Comparison of ENCODE assay signal across 2 cellular contexts in the genomic region with DNA sequence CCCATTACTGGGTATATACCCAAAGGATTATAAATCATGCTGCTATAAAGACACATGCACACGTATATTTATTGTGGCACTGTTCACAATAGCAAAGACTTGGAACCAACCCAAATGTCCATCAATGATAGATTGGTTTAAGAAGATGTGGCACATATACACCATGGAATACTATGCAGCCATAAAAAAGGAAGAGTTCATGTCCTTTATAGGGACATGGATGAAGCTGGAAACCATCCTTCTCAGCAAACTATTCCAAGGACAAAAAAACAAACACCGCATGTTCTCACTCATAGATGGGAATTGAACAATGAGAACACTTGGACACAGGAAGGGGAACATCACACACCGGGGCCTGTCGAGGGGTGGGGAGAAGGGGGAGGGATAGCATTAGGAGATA. TPM values are rescaled to one million over a fixed set of nuclear protein-coding genes. Genes with fewer than 3 reads are reported as not detected.
DNase-seq lines count a peak whose midpoint lies in the region; ATAC-seq, FAIRE-seq and TF ChIP-seq lines count a peak whose summit lies in the region.
"Not testable (repeated sequence)": the region's sequence is repeated elsewhere in the genome, so short reads cannot be mapped to it uniquely, and the experiment has no call there.

No MANE protein-coding gene starts in this region.

- TF ChIP-seq POLR2A in K562 (conservative IDR thresholded peaks at IDR 0.05): not testable (repeated sequence)

- H3K79me2 ChIP-seq in K562 (ENCODE audit: control insufficient read depth, insufficient read depth, low read length): not testable (repeated sequence)

- intact Hi-C loops in K562 (cut with micrococcal nuclease): not testable (repeated sequence)

- H3K27ac ChIP-seq in HEK293 (ENCODE audit: extremely low read depth, low read depth, low read length); K562 (ENCODE audit: extremely low read depth, low read depth, low read length): not testable (repeated sequence)

- H3K9ac ChIP-seq in K562 (ENCODE audit: insufficient read depth in 1 of 2, low read depth in 2 of 2, low read length in 2 of 2): not testable (repeated sequence)

- H3K9me3 ChIP-seq in HEK293 (ENCODE audit: control insufficient read depth, insufficient read depth, low read depth, low read length); K562 (replicated peaks; ENCODE audit: control insufficient read depth, insufficient read depth, low read depth, low read length): not testable (repeated sequence)

- not testable (repeated sequence) for H3K4me1 ChIP-seq in HEK293 (ENCODE audit: control insufficient read depth, insufficient read depth, low read length); K562 (replicated peaks in 1 of 2; ENCODE audit: control insufficient read depth in 2 of 2, insufficient read depth in 2 of 2, low read length in 2 of 2)

- H3K4me2 ChIP-seq in K562 (ENCODE audit: insufficient read depth, low read length): not testable (repeated sequence)

- not testable (repeated sequence) for H2AFZ ChIP-seq in K562 (ENCODE audit: low read depth, low read length)

- peaks cover 3 to 41% of the 10 kb centered on the region in 2 experiments; a peak in 2 of 3 replicates for H3K36me3 ChIP-seq in HEK293 (ENCODE audit: control insufficient read depth in 2 of 2, insufficient read depth in 1 of 2, low read length in 2 of 2)
- peaks cover 33% of the 10 kb centered on the region; the same call in 2 of the 3 replicates for H3K36me3 ChIP-seq in K562 (ENCODE audit: control insufficient read depth, insufficient read depth, low read length)

- in situ Hi-C loops in K562 (cut with MboI): not testable (repeated sequence)

- TF ChIP-seq RAD21 in K562 (CRISPR knock-in tag; conservative IDR thresholded peaks at IDR 0.05 in 1 of 2, IDR thresholded peaks at IDR 0.05 in 1 of 2): not testable (repeated sequence)

- WGBS in K562 (ENCODE audit: insufficient coverage, low coverage, missing lambda C conversion rate): 92% methylated on average over 4 of the region's 4 CpGs

- not testable (repeated sequence) for DNase-seq in K562 (ENCODE audit: extremely low read depth in 1 of 4, low spot score in 3 of 4)

- H4K20me1 ChIP-seq in K562 (replicated peaks; ENCODE audit: control insufficient read depth, insufficient read depth, low read length): not testable (repeated sequence)

- FAIRE-seq in K562 (lab: Jason Lieb, UNC): not testable (repeated sequence)

- not testable (repeated sequence) for H3K4me3 ChIP-seq in HEK293 (ENCODE audit: low read depth, low read length); K562

- BruUV-seq in K562 (replicated peaks; lab: Mats Ljungman, UMichigan): not testable (repeated sequence)

- not testable (repeated sequence) for ATAC-seq in K562

- POLR2A ChIA-PET in HEK293 (lab: Yijun Ruan, JAX); K562 (lab: Yijun Ruan, JAX): not testable (repeated sequence)

- not testable (repeated sequence) for H3K9me1 ChIP-seq in K562 (ENCODE audit: control insufficient read depth, insufficient read depth, low read length)

- H3K27me3 ChIP-seq in K562 (ENCODE audit: control insufficient read depth in 2 of 2, insufficient read depth in 2 of 2, low read length in 2 of 2): not testable (repeated sequence)

- CTCF ChIA-PET in HEK293 (lab: Yijun Ruan, JAX); K562 (lab: Yijun Ruan, JAX; ENCODE audit: low intra/inter-chr PET ratio): not testable (repeated sequence)

- not testable (repeated sequence) for TF ChIP-seq CTCF in HEK293 (tag by site-specific recombination; IDR thresholded peaks at IDR 0.05); K562 (IDR thresholded peaks at IDR 0.05 in 2 of 3, conservative IDR thresholded peaks at IDR 0.05 in 1 of 3; ENCODE audit: insufficient read depth in 2 of 3, low read depth in 1 of 3, low read length in 3 of 3)

- not testable (repeated sequence) for TF ChIP-seq EP300 in K562 (IDR thresholded peaks at IDR 0.05; ENCODE audit: low read length)

TF ChIP-seq in K562, 482 proteins besides CTCF, POLR2A, EP300 and RAD21:
- peak; percentile 89 for TF ChIP-seq ZNF146 (CRISPR knock-in tag; IDR thresholded peaks at IDR 0.05; ENCODE audit: unreplicated experiment)
- 0 out of 4 replicates have a peak, but pooled peaks of 1 of the 2 experiments have one; percentile 34 for TF ChIP-seq KDM1A (IDR thresholded peaks at IDR 0.05)
- peak; percentile 31 for TF ChIP-seq RBM25 (IDR thresholded peaks at IDR 0.05; ENCODE audit: low read depth, low read length, severe bottlenecking)
- peak; percentile 23; the same call in 1 of the 2 replicates for TF ChIP-seq BCOR (IDR thresholded peaks at IDR 0.05)

RNA-seq across cellular contexts. Expression of a gene that starts 16.8 kb away (rescaled TPM):
- total RNA-seq in K562 (2011; cell fraction: chromatin; rRNA removed; ENCODE audit: low replicate concordance): 40.8 and 47.2 TPM in 2 replicates
- total RNA-seq in K562 (2011; cell fraction: nucleolus; rRNA removed): 16.8 and 23.3 TPM in 2 replicates
- 28.5 and 41.5 TPM in 2 replicates for total RNA-seq in K562 (2011; cell fraction: nucleoplasm; rRNA removed)
- 87.0 and 95.0 TPM in 2 replicates for total RNA-seq in K562 (2014; rRNA removed)
- 120 and 127 TPM in 2 replicates for total RNA-seq in K562 (2014; rRNA removed; fragmentation: Illumina TruSeq; extraction: Trizol)
- total RNA-seq in K562 (2015; rRNA removed; fragmentation: Illumina TruSeq; extraction: Trizol): 113 and 115 TPM in 2 replicates
- 140 and 147 TPM in 2 replicates for total RNA-seq in K562 (2021)
- 95.8 and 116 TPM in 2 replicates for polyA plus RNA-seq in K562 (2011; rRNA removed)
- 66.2 and 79.3 TPM in 2 replicates for polyA plus RNA-seq in K562 (2011; cell fraction: cytosol; rRNA removed)
- polyA plus RNA-seq in K562 (2011; cell fraction: nucleus; rRNA removed): 22.1 and 31.7 TPM in 2 replicates
- polyA plus RNA-seq in K562 (2012): 90.1 and 109 TPM in 2 replicates
- polyA plus RNA-seq in K562 (2014; fragmentation: Illumina TruSeq; extraction: Trizol): 113 and 115 TPM in 2 replicates
- polyA plus RNA-seq in K562 (2014; fragmentation: Nextera tagmentation; extraction: Ambion mirVana): 10 to 100 TPM; 39.8 to 58.3 TPM
- polyA plus RNA-seq in K562 (2014; rRNA removed): 86.6 and 111 TPM in 2 replicates
- polyA minus RNA-seq in K562 (2011; rRNA and poly(A)+ RNA removed): 123 and 131 TPM in 2 replicates
- 56.7 and 65.4 TPM in 2 replicates for polyA minus RNA-seq in K562 (2011; cell fraction: cytosol; rRNA and poly(A)+ RNA removed)
- 17.0 and 33.3 TPM in 2 replicates for polyA minus RNA-seq in K562 (2011; cell fraction: nucleus; rRNA and poly(A)+ RNA removed)

RNA-seq across cellular contexts. Expression of a gene that starts 51.1 kb away (rescaled TPM):
- total RNA-seq in K562 (2011; cell fraction: chromatin; rRNA removed; ENCODE audit: low replicate concordance): 63.3 and 139 TPM in 2 replicates
- 28.2 and 43.2 TPM in 2 replicates for total RNA-seq in K562 (2011; cell fraction: nucleolus; rRNA removed)
- 89.1 and 167 TPM in 2 replicates for total RNA-seq in K562 (2011; cell fraction: nucleoplasm; rRNA removed)
- 84.3 and 86.0 TPM in 2 replicates for total RNA-seq in K562 (2014; rRNA removed)
- 110 and 124 TPM in 2 replicates for total RNA-seq in K562 (2014; rRNA removed; fragmentation: Illumina TruSeq; extraction: Trizol)
- total RNA-seq in K562 (2015; rRNA removed; fragmentation: Illumina TruSeq; extraction: Trizol): 117 and 123 TPM in 2 replicates
- 105 and 110 TPM in 2 replicates for total RNA-seq in K562 (2021)
- polyA plus RNA-seq in K562 (2011; rRNA removed): 34.7 and 52.4 TPM in 2 replicates
- 13.4 and 22.5 TPM in 2 replicates for polyA plus RNA-seq in K562 (2011; cell fraction: cytosol; rRNA removed)
- 36.2 and 36.5 TPM in 2 replicates for polyA plus RNA-seq in K562 (2011; cell fraction: nucleus; rRNA removed)
- polyA plus RNA-seq in K562 (2012): 76.6 and 96.2 TPM in 2 replicates
- polyA plus RNA-seq in K562 (2014; fragmentation: Illumina TruSeq; extraction: Trizol): 143 and 156 TPM in 2 replicates
- polyA plus RNA-seq in K562 (2014; fragmentation: Nextera tagmentation; extraction: Ambion mirVana): 100 to 1,000 TPM in 1 of 2 experiments, 10 to 100 TPM in 1; 73.9 to 115 TPM
- 83.8 and 91.3 TPM in 2 replicates for polyA plus RNA-seq in K562 (2014; rRNA removed)
- polyA minus RNA-seq in K562 (2011; rRNA and poly(A)+ RNA removed): 111 TPM in 2 replicates
- 27.6 and 33.8 TPM in 2 replicates for polyA minus RNA-seq in K562 (2011; cell fraction: cytosol; rRNA and poly(A)+ RNA removed)
- 46.2 and 76.4 TPM in 2 replicates for polyA minus RNA-seq in K562 (2011; cell fraction: nucleus; rRNA and poly(A)+ RNA removed)
